ENCODE assay signal across 18 cellular contexts in the genomic region with DNA sequence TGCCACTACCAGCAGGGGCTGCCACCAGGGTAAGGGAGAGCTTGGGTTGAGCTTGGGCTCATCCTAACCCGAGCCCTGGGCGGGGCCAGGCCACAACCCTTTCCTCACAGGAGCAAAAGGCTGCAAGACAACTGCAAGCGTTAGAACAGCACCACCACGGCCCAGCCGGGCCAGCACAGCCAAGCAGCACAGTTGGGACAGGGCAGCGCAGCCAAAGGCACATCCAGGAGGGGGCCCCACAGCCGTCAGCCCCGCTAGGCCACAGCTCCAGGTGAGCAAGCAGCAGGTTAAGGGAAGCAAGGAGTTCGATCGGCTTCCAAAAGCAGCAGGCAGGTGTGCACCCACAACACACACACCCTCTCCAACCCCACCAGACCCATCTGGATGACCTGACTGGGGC. TPM values are rescaled to one million over a fixed set of nuclear protein-coding genes. Genes with fewer than 3 reads are reported as not detected.
A peak's percentile ranks its signal among the peaks of the same experiment; 100 is the strongest.
DNase-seq lines count a peak whose midpoint lies in the region; ATAC-seq and TF ChIP-seq lines count a peak whose summit lies in the region.
"Had no signal": no experiment of that assay in that cellular context is flagged by ENCODE, and none has a peak within 500 bp of the region (broad histone marks: within the 10 kb centered on the region; RNA-seq: fewer than 3 reads in every experiment).

No MANE protein-coding gene starts in this region.

- H3K9me3 ChIP-seq in breast epithelium (no peaks in the 10 kb centered on the region), stomach (no peaks in the 10 kb centered on the region)
- H3K9me3 ChIP-seq: colonic mucosa, SJCRH30 had no signal

- peak overlapping the region; percentile 82 to 86 for H3K27ac ChIP-seq in breast epithelium
- peak overlapping the region in 3 of 5 donors; percentile 4 to 76 (median 33) for H3K27ac ChIP-seq in stomach
- H3K27ac ChIP-seq: colonic mucosa, SJCRH30 had no signal

- H3K4me3 ChIP-seq in breast epithelium (no peak overlapping the region), stomach (no peak overlapping the region)
- H3K4me3 ChIP-seq: colonic mucosa, SJCRH30 had no signal

- H3K36me3 Mint-ChIP-seq in MCF 10A (ENCODE audit: insufficient read depth, unreplicated experiment) (peaks cover 17% of the 10 kb centered on the region), WTC11 (peaks cover 12% of the 10 kb centered on the region; the same call in 1 of the 2 replicates), type B pancreatic cell (peaks cover 9% of the 10 kb centered on the region)

- TF ChIP-seq CTCF in breast epithelium (IDR thresholded peaks at IDR 0.05), result no peak
- TF ChIP-seq CTCF in MCF 10A (IDR thresholded peaks at IDR 0.05; ENCODE audit: unreplicated experiment), result no peak
- no peak for TF ChIP-seq CTCF in WTC11 (IDR thresholded peaks at IDR 0.05)
- no peak for TF ChIP-seq CTCF in stomach (IDR thresholded peaks at IDR 0.05)
- no peak for TF ChIP-seq CTCF in type B pancreatic cell (conservative IDR thresholded peaks at IDR 0.05)

- H3K36me3 ChIP-seq in breast epithelium (no peaks in the 10 kb centered on the region), stomach (peaks cover 20 to 88% (median 70%) of the 10 kb centered on the region in 4 donors)
- H3K36me3 ChIP-seq: colonic mucosa, SJCRH30 had no signal

- TF ChIP-seq EP300 in stomach (IDR thresholded peaks at IDR 0.05), result no peak

- H3K27me3 ChIP-seq in breast epithelium, result no peaks in the 10 kb centered on the region
- H3K27me3 ChIP-seq in stomach, result no peaks in the 10 kb centered on the region
- H3K27me3 ChIP-seq: colonic mucosa, SJCRH30 had no signal

- CTCF ChIA-PET in MCF 10A (lab: Yijun Ruan, JAX), result interaction anchor here (0.7 to 2.2 kb wide), 8 partner anchors 9 to 122 kb away, joined by 3 to 10 read pairs (median 4); no protein-coding TSS in a partner anchor
- CTCF ChIA-PET in WTC11 (lab: Charles Lee), result interaction anchor here (1.6 to 3.2 kb wide), 5 partner anchors 12 to 61 kb away, joined by 6 to 22 read pairs (median 13); partner anchors contain the start of gene ZSWIM8

- H3K4me3 Mint-ChIP-seq in MCF 10A (ENCODE audit: unreplicated experiment) (no peak overlapping the region), WTC11 (no peak overlapping the region), type B pancreatic cell (no peak overlapping the region)
- H3K4me3 Mint-ChIP-seq: CD4-positive, CD25-positive, alpha-beta regulatory T cell; naive B cell; stimulated activated memory B cell treated with anti-CD40 and anti-IgM and Interleukin-4, amounts not matched to agents 10 μg/mL and 1 μg/mL and 100 μg/mL, for 72 hours had no signal

- H3K27ac Mint-ChIP-seq in MCF 10A (ENCODE audit: low read depth, unreplicated experiment) (no peak overlapping the region), WTC11 (no peak overlapping the region), type B pancreatic cell (no peak overlapping the region)
- H3K27ac Mint-ChIP-seq: naive B cell; stimulated activated memory B cell treated with anti-CD40 and anti-IgM and Interleukin-4, amounts not matched to agents 10 μg/mL and 1 μg/mL and 100 μg/mL, for 72 hours had no signal

- TF ChIP-seq POLR2A in breast epithelium (IDR thresholded peaks at IDR 0.05), result no peak
- TF ChIP-seq POLR2A in stomach (IDR thresholded peaks at IDR 0.05), result no peak

- H3K9me3 Mint-ChIP-seq in MCF 10A (ENCODE audit: unreplicated experiment) (no peaks in the 10 kb centered on the region), WTC11 (no peaks in the 10 kb centered on the region), type B pancreatic cell (no peaks in the 10 kb centered on the region)
- H3K9me3 Mint-ChIP-seq: CD4-positive, CD25-positive, alpha-beta regulatory T cell; naive B cell; stimulated activated memory B cell treated with anti-CD40 and anti-IgM and Interleukin-4, amounts not matched to agents 10 μg/mL and 1 μg/mL and 100 μg/mL, for 72 hours had no signal

- ATAC-seq in WTC11 (peak; percentile 67), HG02588 (IDR thresholded peaks at IDR 0.05; ENCODE audit: unreplicated experiment) (no peak)
- ATAC-seq: stimulated activated memory B cell treated with anti-CD40 and anti-IgM and Interleukin-4, amounts not matched to agents 10 μg/mL and 1 μg/mL and 100 μg/mL, for 72 hours had no signal

- no peaks in the 10 kb centered on the region for H3K27me3 Mint-ChIP-seq in MCF 10A (ENCODE audit: insufficient read depth, unreplicated experiment)
- no peaks in the 10 kb centered on the region for H3K27me3 Mint-ChIP-seq in WTC11 (ENCODE audit: low read depth)
- no peaks in the 10 kb centered on the region for H3K27me3 Mint-ChIP-seq in type B pancreatic cell
- H3K27me3 Mint-ChIP-seq: CD4-positive, CD25-positive, alpha-beta regulatory T cell; naive B cell; stimulated activated memory B cell treated with anti-CD40 and anti-IgM and Interleukin-4, amounts not matched to agents 10 μg/mL and 1 μg/mL and 100 μg/mL, for 72 hours had no signal

- peaks cover 38% of the 10 kb centered on the region for H3K4me1 Mint-ChIP-seq in MCF 10A (ENCODE audit: insufficient read depth, unreplicated experiment)
- no peaks in the 10 kb centered on the region for H3K4me1 Mint-ChIP-seq in WTC11
- H3K4me1 Mint-ChIP-seq in type B pancreatic cell (ENCODE audit: unreplicated experiment), result peaks cover 15% of the 10 kb centered on the region
- H3K4me1 Mint-ChIP-seq: stimulated activated memory B cell treated with anti-CD40 and anti-IgM and Interleukin-4, amounts not matched to agents 10 μg/mL and 1 μg/mL and 100 μg/mL, for 72 hours had no signal

- 79 to 83% (median 83%) methylated on average over 2 to 10 of the region's 10 CpGs for WGBS in stomach, 5 donors

- no peak for DNase-seq in breast epithelium (ENCODE audit: low spot score in 2 of 2)
- DNase-seq in MCF 10A (ENCODE audit: unreplicated experiment), result no peak
- peak; percentile 42 for DNase-seq in WTC11 (ENCODE audit: low spot score)
- DNase-seq in iPS-NIHi11 (ENCODE audit: low spot score), result peak; percentile 39
- DNase-seq in stomach, result no peak
- DNase-seq in type B pancreatic cell (ENCODE audit: extremely low spot score, unreplicated experiment), result no peak
- DNase-seq in anterior cingulate cortex (lab: John Stamatoyannopoulos, UW), result no peak
- DNase-seq: activated CD4-positive, alpha-beta T cell treated with anti-CD3 and anti-CD28 coated beads for 1 hour; activated gamma-delta T cell; CD4-positive, CD25-positive, alpha-beta regulatory T cell; colonic mucosa; MM.1S; naive B cell; NCI-H2081 treated with DMSO at 0.1 percent for 48 hours; NCI-H524; SJCRH30 had no signal

- H3K4me1 ChIP-seq in breast epithelium (peaks cover 0 to 12% of the 10 kb centered on the region in 2 donors), stomach (peaks cover 12 to 54% (median 22%) of the 10 kb centered on the region in 4 donors)

- POLR2A ChIA-PET in MCF 10A (lab: Yijun Ruan, JAX) (interaction anchor here (1.2 to 2.4 kb wide), 2 partner anchors 10 to 87 kb away, joined by 4 to 5 read pairs; no protein-coding TSS in a partner anchor), WTC11 (lab: Charles Lee) (no interaction called here)

- intact Hi-C loops in breast epithelium (cut with DNase I; ENCODE audit: low total_unique reads) (no loop called here), MCF 10A (cut with micrococcal nuclease) (no loop called here), stomach (cut with DNase I; ENCODE audit: low total_unique reads) (no loop called here)

- BruUV-seq in MCF 10A (replicated peaks; lab: Mats Ljungman, UMichigan), result no TSS peak

TF ChIP-seq in WTC11, 78 proteins besides CTCF, POLR2A, EP300 and RAD21:
- no peak for TF ChIP-seq RELA (CRISPR knock-in tag; IDR thresholded peaks at IDR 0.05; ENCODE audit: borderline replicate concordance)
- no peak for TF ChIP-seq FOXK1 (CRISPR knock-in tag; IDR thresholded peaks at IDR 0.05)
- peak; percentile 100 for TF ChIP-seq ZNF121 (CRISPR knock-in tag; IDR thresholded peaks at IDR 0.05)

RNA-seq across cellular contexts. Expression of gene NDST2, which starts 7.0 kb away (rescaled TPM):
- total RNA-seq in breast epithelium (10 to 100 TPM; 30.7 to 37.7 (median 33.8) TPM), MCF 10A (2022) (22.9 and 25.2 TPM in 2 replicates), WTC11 (2021) (26.3 to 32.3 TPM (median 31.1 TPM) in 3 replicates), stomach (10 to 100 TPM in 4 of 5 donors, 1 to 10 TPM in 1; 2.3 to 97.4 (median 16.7) TPM), type B pancreatic cell (ENCODE audit: low replicate concordance) (27.1 and 33.5 TPM in 2 replicates)
- polyA plus RNA-seq in stomach, result 1 to 10 TPM; 3.5 to 9.8 (median 6.5) TPM

RNA-seq across cellular contexts. Expression of gene ZSWIM8, which starts 33.0 kb away (rescaled TPM):
- total RNA-seq in breast epithelium, result 10 to 100 TPM; 79.2 to 87.8 (median 84.2) TPM
- total RNA-seq in MCF 10A (2022), result 84.2 and 112 TPM in 2 replicates
- total RNA-seq in WTC11 (2021), result 50.5 to 59.1 TPM (median 53.2 TPM) in 3 replicates
- total RNA-seq in stomach, result 100 to 1,000 TPM in 3 of 5 donors, 10 to 100 TPM in 2; 43.4 to 325 (median 101) TPM
- 100 to 1,000 TPM in 1 of 3 donors, 10 to 100 TPM in 2; 53.4 to 121 (median 57.7) TPM for polyA plus RNA-seq in stomach
- 131 and 139 TPM in 2 replicates for total RNA-seq in type B pancreatic cell (ENCODE audit: low replicate concordance)

RNA-seq across cellular contexts. Expression of gene CHCHD1, which starts 36.6 kb away (rescaled TPM):
- total RNA-seq in breast epithelium (10 to 100 TPM; 25.1 to 37.0 (median 29.9) TPM), MCF 10A (2022) (13.1 and 19.5 TPM in 2 replicates), WTC11 (2021) (45.9 to 47.9 TPM (median 45.9 TPM) in 3 replicates), stomach (10 to 100 TPM in 3 of 5 donors, 1 to 10 TPM in 2; 1.3 to 51.0 (median 11.2) TPM), type B pancreatic cell (ENCODE audit: low replicate concordance) (32.6 and 37.1 TPM in 2 replicates)
- polyA plus RNA-seq in stomach, result 10 to 100 TPM; 60.2 to 81.6 (median 69.9) TPM

RNA-seq across cellular contexts. Expression of gene CAMK2G, which starts 56.0 kb away (rescaled TPM):
- total RNA-seq in breast epithelium (10 to 100 TPM; 22.6 to 28.0 (median 27.2) TPM), MCF 10A (2022) (10.9 and 13.7 TPM in 2 replicates), WTC11 (2021) (34.9 to 39.9 TPM (median 34.9 TPM) in 3 replicates), stomach (10 to 100 TPM; 28.8 to 93.3 (median 31.9) TPM), type B pancreatic cell (ENCODE audit: low replicate concordance) (24.9 and 27.5 TPM in 2 replicates)
- 10 to 100 TPM in 2 of 3 donors, 1 to 10 TPM in 1; 7.5 to 22.8 (median 11.0) TPM for polyA plus RNA-seq in stomach

Comparison
In these comparisons a context has a peak if more than half of its experiments do, and no peak if none do; other contexts are left out.
1. DNase-seq: peak in WTC11 (single experiment) and iPS-NIHi11 (single experiment); none in breast epithelium (0 of 2), MCF 10A (single experiment), stomach (single experiment), type B pancreatic cell (single experiment) and anterior cingulate cortex (0 of 58).